Comparison of ENCODE assay signal across 12 cellular contexts in the genomic region with DNA sequence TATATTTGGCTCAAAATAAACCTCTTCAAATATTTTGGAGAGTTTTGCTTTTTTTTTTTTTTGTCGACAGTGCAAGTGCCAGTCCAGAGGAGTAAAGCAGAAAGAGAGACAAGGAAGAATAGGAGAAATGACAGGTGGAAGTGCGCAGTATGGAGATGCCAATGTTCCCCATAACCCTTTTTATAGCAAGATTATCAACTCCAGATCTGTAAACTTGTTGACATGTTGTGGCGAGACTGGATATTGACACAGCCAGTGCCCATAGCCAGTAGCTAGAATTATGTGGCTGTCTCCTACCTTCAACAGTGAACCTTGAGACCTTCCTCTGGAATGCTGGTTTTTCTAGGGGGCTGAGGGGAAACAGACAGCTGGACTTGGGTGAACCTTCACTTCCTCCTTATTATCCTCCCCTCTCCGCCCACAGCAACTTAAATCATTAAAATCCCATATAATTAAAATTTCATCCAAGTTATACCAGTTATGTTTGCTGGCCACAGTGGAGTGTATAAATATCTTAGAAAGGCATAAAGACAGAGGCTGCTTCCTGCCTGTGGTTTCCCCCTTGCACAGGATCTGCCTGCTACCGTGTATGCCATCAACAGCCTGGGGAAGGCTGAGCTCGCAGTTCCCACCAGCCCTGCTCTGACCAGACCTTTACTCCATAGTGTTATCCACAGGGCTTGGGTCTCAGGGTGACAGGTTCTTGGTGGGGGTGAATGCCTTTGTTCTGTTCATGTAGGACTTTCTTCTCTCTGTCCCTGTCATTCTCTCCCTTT.
DNase-seq lines count a peak whose midpoint lies in the region; TF ChIP-seq lines count a peak whose summit lies in the region.
"Had no signal": no experiment of that assay in that cellular context is flagged by ENCODE, and none has a peak within 500 bp of the region (broad histone marks: within the 10 kb centered on the region; RNA-seq: fewer than 3 reads in every experiment).

No MANE protein-coding gene starts in this region.

- no peaks in the 10 kb centered on the region for H3K9me3 ChIP-seq in prostate gland
- H3K9me3 ChIP-seq: ovary had no signal

- no peaks in the 10 kb centered on the region for H3K27me3 Mint-ChIP-seq in activated T-helper 1 cell treated with anti-CD3 and anti-CD28 coated beads, Interleukin-12 subunit alpha, Interleukin-12 subunit beta, Interleukin-2, Interleukin-4 antibody, amounts not matched to agents 30 ng/mL and 10 ng/mL and 1 ng/mL, durations not matched to agents 14 hours and 24 hours and 36 hours (ENCODE audit: insufficient read depth)

- H3K36me3 Mint-ChIP-seq in activated T-helper 1 cell treated with anti-CD3 and anti-CD28 coated beads, Interleukin-12 subunit alpha, Interleukin-12 subunit beta, Interleukin-2, Interleukin-4 antibody, amounts not matched to agents 30 ng/mL and 10 ng/mL and 1 ng/mL, durations not matched to agents 14 hours and 24 hours and 36 hours (ENCODE audit: low read depth), result no peaks in the 10 kb centered on the region

- CTCF ChIA-PET in RWPE1 (lab: Yijun Ruan, JAX), result interaction anchor here (0.8 kb wide), 1 partner anchor 21 kb away, joined by 3 read pairs; no protein-coding TSS in a partner anchor

- intact Hi-C loops in activated T-helper 1 cell treated with anti-CD3 and anti-CD28 coated beads, Interleukin-12 subunit alpha, Interleukin-12 subunit beta, Interleukin-2, Interleukin-4 antibody, amounts not matched to agents 30 ng/mL and 10 ng/mL and 1 ng/mL, durations not matched to agents 14 hours and 24 hours and 36 hours (cut with micrococcal nuclease), result no loop called here
- intact Hi-C loops in prostate gland (cut with DNase I), result no loop called here

- peak; percentile 71 for DNase-seq in activated effector memory CD4-positive, alpha-beta T cell treated with anti-CD3 and anti-CD28 coated beads, Interleukin-2, amount 50 U/mL, for 16 hours
- DNase-seq in activated effector memory CD4-positive, alpha-beta T cell treated with Interleukin-2 at 50 U/mL for 16 hours, result no peak
- DNase-seq in NB4 (ENCODE audit: low read depth) (peak; percentile 59), prostate gland (ENCODE audit: low spot score) (peak; percentile 74), iPS-NIHi11 (ENCODE audit: low spot score) (no peak), NCI-H510A (lab: John Stamatoyannopoulos, UW) (no peak), RWPE1 (ENCODE audit: low spot score) (no peak)
- peak; percentile 5 for DNase-seq in activated T-helper 1 cell treated with anti-CD3 and anti-CD28 coated beads, Interleukin-12 subunit alpha, Interleukin-12 subunit beta, Interleukin-2, Interleukin-4 antibody, amounts not matched to agents 30 ng/mL and 10 ng/mL and 1 ng/mL, durations not matched to agents 14 hours and 24 hours and 36 hours (ENCODE audit: low spot score)
- DNase-seq: effector CD4-positive, alpha-beta T cell; NCI-H1092; NCI-H2227 treated with DMSO at 0.1 percent for 48 hours; ovary had no signal

- peaks cover 25% of the 10 kb centered on the region for H3K4me1 Mint-ChIP-seq in activated T-helper 1 cell treated with anti-CD3 and anti-CD28 coated beads, Interleukin-12 subunit alpha, Interleukin-12 subunit beta, Interleukin-2, Interleukin-4 antibody, amounts not matched to agents 30 ng/mL and 10 ng/mL and 1 ng/mL, durations not matched to agents 14 hours and 24 hours and 36 hours (ENCODE audit: low read depth)

- no peak overlapping the region for H3K4me3 Mint-ChIP-seq in activated T-helper 1 cell treated with anti-CD3 and anti-CD28 coated beads, Interleukin-12 subunit alpha, Interleukin-12 subunit beta, Interleukin-2, Interleukin-4 antibody, amounts not matched to agents 30 ng/mL and 10 ng/mL and 1 ng/mL, durations not matched to agents 14 hours and 24 hours and 36 hours

- no peak for TF ChIP-seq CTCF in NB4 (IDR thresholded peaks at IDR 0.05; ENCODE audit: low read depth, low read length)
- TF ChIP-seq CTCF in prostate gland (IDR thresholded peaks at IDR 0.05), result no peak
- no peak for TF ChIP-seq CTCF in RWPE1 (conservative IDR thresholded peaks at IDR 0.05; ENCODE audit: low read depth)

- H3K27me3 ChIP-seq in prostate gland (replicated peaks; ENCODE audit: insufficient read depth), result no peaks in the 10 kb centered on the region
- H3K27me3 ChIP-seq: ovary had no signal

- POLR2A ChIA-PET in RWPE1 (lab: Yijun Ruan, JAX; ENCODE audit: low non-redundant PET), result no interaction called here

- H3K4me3 ChIP-seq in NB4 (ENCODE audit: low read depth, low read length) (no peak overlapping the region), prostate gland (no peak overlapping the region)
- H3K4me3 ChIP-seq: ovary had no signal

- peaks cover 7% of the 10 kb centered on the region for H3K4me1 ChIP-seq in prostate gland (replicated peaks)

- no peaks in the 10 kb centered on the region for H3K9me3 Mint-ChIP-seq in activated T-helper 1 cell treated with anti-CD3 and anti-CD28 coated beads, Interleukin-12 subunit alpha, Interleukin-12 subunit beta, Interleukin-2, Interleukin-4 antibody, amounts not matched to agents 30 ng/mL and 10 ng/mL and 1 ng/mL, durations not matched to agents 14 hours and 24 hours and 36 hours

- TF ChIP-seq POLR2A in NB4 (IDR thresholded peaks at IDR 0.05; ENCODE audit: extremely low read depth, insufficient read length) (no peak), prostate gland (IDR thresholded peaks at IDR 0.05) (no peak)

- 28% methylated on average over 6 of the region's 6 CpGs for WGBS in prostate gland

- H3K27ac Mint-ChIP-seq in activated T-helper 1 cell treated with anti-CD3 and anti-CD28 coated beads, Interleukin-12 subunit alpha, Interleukin-12 subunit beta, Interleukin-2, Interleukin-4 antibody, amounts not matched to agents 30 ng/mL and 10 ng/mL and 1 ng/mL, durations not matched to agents 14 hours and 24 hours and 36 hours, result no peak overlapping the region

- no peaks in the 10 kb centered on the region for H3K36me3 ChIP-seq in prostate gland
- H3K36me3 ChIP-seq: ovary had no signal

- H3K27ac ChIP-seq in prostate gland (peak overlapping the region; percentile 68 to 75), RWPE1 (no peak overlapping the region)
- H3K27ac ChIP-seq: ovary had no signal

Comparison
In these comparisons a context has a peak if more than half of its experiments do, and no peak if none do; other contexts are left out.
1. DNase-seq: peak in activated effector memory CD4-positive, alpha-beta T cell treated with anti-CD3 and anti-CD28 coated beads, Interleukin-2, amount 50 U/mL, for 16 hours (single experiment), NB4 (single experiment), activated T-helper 1 cell treated with anti-CD3 and anti-CD28 coated beads, Interleukin-12 subunit alpha, Interleukin-12 subunit beta, Interleukin-2, Interleukin-4 antibody, amounts not matched to agents 30 ng/mL and 10 ng/mL and 1 ng/mL, durations not matched to agents 14 hours and 24 hours and 36 hours (single experiment) and prostate gland (single experiment); none in activated effector memory CD4-positive, alpha-beta T cell treated with Interleukin-2 at 50 U/mL for 16 hours (single experiment), iPS-NIHi11 (single experiment), NCI-H510A (single experiment) and RWPE1 (single experiment).